In genomic region chr19:9865732-9866627, GRCh38 we compare ENCODE assay signal across 12 cellular contexts. TPM values are rescaled to one million over a fixed set of nuclear protein-coding genes. Genes with fewer than 3 reads are reported as not detected.
A peak's percentile ranks its signal among the peaks of the same experiment; 100 is the strongest.
DNase-seq lines count a peak whose midpoint lies in the region; ATAC-seq lines count a peak whose summit lies in the region.
"Had no signal": no experiment of that assay in that cellular context is flagged by ENCODE, and none has a peak within 500 bp of the region (broad histone marks: within the 10 kb centered on the region; RNA-seq: fewer than 3 reads in every experiment).

No MANE protein-coding gene starts in this region.

- intact Hi-C loops in activated CD4-positive, alpha-beta T cell treated with anti-CD3 and anti-CD28 coated beads for 36 hours (cut with DNase I, micrococcal nuclease), result no loop called here
- intact Hi-C loops in sciatic nerve (cut with DNase I), result no loop called here

- POLR2A ChIA-PET in activated CD4-positive, alpha-beta T cell treated with anti-CD3 and anti-CD28 coated beads for 36 hours (lab: Charles Lee), result no interaction called here

- no peaks in the 10 kb centered on the region for H3K27me3 Mint-ChIP-seq in activated CD4-positive, alpha-beta T cell treated with anti-CD3 and anti-CD28 coated beads for 36 hours

- peak overlapping the region; percentile 33 for H3K27ac Mint-ChIP-seq in activated CD4-positive, alpha-beta T cell treated with anti-CD3 and anti-CD28 coated beads for 36 hours
- no peak overlapping the region for H3K27ac Mint-ChIP-seq in activated naive CD4-positive, alpha-beta T cell treated with anti-CD3 and anti-CD28 coated beads, Interleukin-2, amount 50 U/mL, for 72 hours

- no peak overlapping the region for H3K4me3 Mint-ChIP-seq in activated CD4-positive, alpha-beta T cell treated with anti-CD3 and anti-CD28 coated beads for 36 hours

- peak; percentile 44 for DNase-seq in activated CD4-positive, alpha-beta T cell treated with anti-CD3 and anti-CD28 coated beads for 36 hours
- no peak for DNase-seq in activated CD4-positive, alpha-beta T cell treated with anti-CD3 and anti-CD28 coated beads for 48 hours
- peak; percentile 76 for DNase-seq in NCI-H2171 treated with DMSO at 0.1 percent for 48 hours (lab: John Stamatoyannopoulos, UW)
- no peak for DNase-seq in activated naive CD4-positive, alpha-beta T cell treated with anti-CD3 and anti-CD28 coated beads, Interleukin-2, amount 50 U/mL, for 72 hours (ENCODE audit: low spot score in 2 of 2)
- no peak for DNase-seq in sciatic nerve (ENCODE audit: low spot score)
- DNase-seq in HUDEP-2 (lab: John Stamatoyannopoulos, UW; ENCODE audit: unreplicated experiment in 76 of 76), result no peak
- DNase-seq in EL, result no peak
- no peak for DNase-seq in COLO829 (ENCODE audit: low spot score)
- DNase-seq: activated CD4-positive, CD25-positive, alpha-beta regulatory T cell treated with anti-CD3 and anti-CD28 coated beads, Interleukin-2, amount 50 U/mL, for 72 hours; foreskin fibroblast; left lung; posterior cingulate gyrus had no signal

- CTCF ChIA-PET in activated CD4-positive, alpha-beta T cell treated with anti-CD3 and anti-CD28 coated beads for 36 hours (lab: Charles Lee), result interaction anchor here (1.2 kb wide), 1 partner anchor 10 kb away, joined by 5 read pairs; no protein-coding TSS in a partner anchor

- H3K9me3 Mint-ChIP-seq in activated CD4-positive, alpha-beta T cell treated with anti-CD3 and anti-CD28 coated beads for 36 hours (ENCODE audit: low read depth), result no peaks in the 10 kb centered on the region
- no peaks in the 10 kb centered on the region for H3K9me3 Mint-ChIP-seq in activated naive CD4-positive, alpha-beta T cell treated with anti-CD3 and anti-CD28 coated beads, Interleukin-2, amount 50 U/mL, for 72 hours

- ATAC-seq in activated CD4-positive, alpha-beta T cell treated with anti-CD3 and anti-CD28 coated beads for 36 hours, result peak; percentile 46
- peak; percentile 36 to 57 for ATAC-seq in activated naive CD4-positive, alpha-beta T cell treated with anti-CD3 and anti-CD28 coated beads, Interleukin-2, amount 50 U/mL, for 72 hours
- ATAC-seq in sciatic nerve, result peak; percentile 22
- ATAC-seq: left lung had no signal

- peaks cover 52% of the 10 kb centered on the region for H3K4me1 Mint-ChIP-seq in activated CD4-positive, alpha-beta T cell treated with anti-CD3 and anti-CD28 coated beads for 36 hours

- H3K36me3 Mint-ChIP-seq in activated CD4-positive, alpha-beta T cell treated with anti-CD3 and anti-CD28 coated beads for 36 hours (ENCODE audit: low read depth), result no peaks in the 10 kb centered on the region
- H3K36me3 Mint-ChIP-seq in activated naive CD4-positive, alpha-beta T cell treated with anti-CD3 and anti-CD28 coated beads, Interleukin-2, amount 50 U/mL, for 72 hours, result peaks cover 0 to 5% of the 10 kb centered on the region in 2 donors

RNA-seq across cellular contexts. Expression of gene PIN1, which starts 30.9 kb away (rescaled TPM):
- total RNA-seq in activated CD4-positive, alpha-beta T cell treated with anti-CD3 and anti-CD28 coated beads for 36 hours, result 10 to 100 TPM; 70.4 to 74.2 TPM
- 100 to 1,000 TPM in 1 of 2 donors, 10 to 100 TPM in 1; 75.7 to 100 TPM for total RNA-seq in activated naive CD4-positive, alpha-beta T cell treated with anti-CD3 and anti-CD28 coated beads, Interleukin-2, amount 50 U/mL, for 72 hours
- total RNA-seq in sciatic nerve, result 54.6 TPM

RNA-seq across cellular contexts. Expression of gene UBL5, which starts 38.3 kb away (rescaled TPM):
- total RNA-seq in activated CD4-positive, alpha-beta T cell treated with anti-CD3 and anti-CD28 coated beads for 36 hours, result 100 to 1,000 TPM; 214 to 327 TPM
- total RNA-seq in activated naive CD4-positive, alpha-beta T cell treated with anti-CD3 and anti-CD28 coated beads, Interleukin-2, amount 50 U/mL, for 72 hours, result 100 to 1,000 TPM; 268 to 366 TPM
- total RNA-seq in sciatic nerve, result 206 TPM

RNA-seq across cellular contexts. Expression of gene FBXL12, which starts 47.1 kb away (rescaled TPM):
- 10 to 100 TPM; 19.9 to 22.5 TPM for total RNA-seq in activated CD4-positive, alpha-beta T cell treated with anti-CD3 and anti-CD28 coated beads for 36 hours
- 10 to 100 TPM; 30.7 to 36.0 TPM for total RNA-seq in activated naive CD4-positive, alpha-beta T cell treated with anti-CD3 and anti-CD28 coated beads, Interleukin-2, amount 50 U/mL, for 72 hours
- 24.9 TPM for total RNA-seq in sciatic nerve

Comparison
In these comparisons a context has a peak if more than half of its experiments do, and no peak if none do; other contexts are left out.
1. DNase-seq: peak in activated CD4-positive, alpha-beta T cell treated with anti-CD3 and anti-CD28 coated beads for 36 hours (single experiment) and NCI-H2171 treated with DMSO at 0.1 percent for 48 hours (single experiment); none in activated CD4-positive, alpha-beta T cell treated with anti-CD3 and anti-CD28 coated beads for 48 hours (single experiment), activated naive CD4-positive, alpha-beta T cell treated with anti-CD3 and anti-CD28 coated beads, Interleukin-2, amount 50 U/mL, for 72 hours (0 of 2), sciatic nerve (single experiment), HUDEP-2 (0 of 76), EL (single experiment) and COLO829 (single experiment).
2. Peak in every context shown above with its lines, with median percentiles within 50 percentile points of each other: ATAC-seq.